In genomic region chr17:50573866-50574571, GRCh38 we compare ENCODE assay signal across 1 cellular context.
TF ChIP-seq lines count a peak whose summit lies in the region.

No MANE protein-coding gene starts in this region.

TF ChIP-seq in H1, 55 proteins besides CTCF, POLR2A, EP300 and RAD21 (continued from another document):
- TF ChIP-seq CHD7 (IDR thresholded peaks at IDR 0.05; ENCODE audit: insufficient replicate concordance, low read length) (no peak), NANOG (IDR thresholded peaks at IDR 0.05; ENCODE audit: insufficient read depth, low read depth, low read length, poor library complexity, severe bottlenecking) (no peak), YY1 (IDR thresholded peaks at IDR 0.05; ENCODE audit: low read depth, low read length) (no peak), EGR1 (IDR thresholded peaks at IDR 0.05; ENCODE audit: borderline replicate concordance, low read depth, low read length) (no peak), TBP (IDR thresholded peaks at IDR 0.05; ENCODE audit: low read depth, low read length) (no peak), KDM4A (IDR thresholded peaks at IDR 0.05; ENCODE audit: low read depth, low read length, severe bottlenecking) (no peak), SP1 (IDR thresholded peaks at IDR 0.05; ENCODE audit: low read depth, low read length) (no peak), HDAC6 (IDR thresholded peaks at IDR 0.05; ENCODE audit: low read depth, low read length) (no peak), PHF8 (conservative IDR thresholded peaks at IDR 0.05; ENCODE audit: low read depth, low read length) (no peak), RFX5 (IDR thresholded peaks at IDR 0.05; ENCODE audit: borderline replicate concordance, low read depth, low read length) (no peak), BCL11A (IDR thresholded peaks at IDR 0.05; ENCODE audit: low read depth in 2 of 2, low read length in 2 of 2) (no peak), SP2 (IDR thresholded peaks at IDR 0.05; ENCODE audit: low read length) (no peak)
